24 cellular contexts compared by ENCODE assay signal in the genomic region with DNA sequence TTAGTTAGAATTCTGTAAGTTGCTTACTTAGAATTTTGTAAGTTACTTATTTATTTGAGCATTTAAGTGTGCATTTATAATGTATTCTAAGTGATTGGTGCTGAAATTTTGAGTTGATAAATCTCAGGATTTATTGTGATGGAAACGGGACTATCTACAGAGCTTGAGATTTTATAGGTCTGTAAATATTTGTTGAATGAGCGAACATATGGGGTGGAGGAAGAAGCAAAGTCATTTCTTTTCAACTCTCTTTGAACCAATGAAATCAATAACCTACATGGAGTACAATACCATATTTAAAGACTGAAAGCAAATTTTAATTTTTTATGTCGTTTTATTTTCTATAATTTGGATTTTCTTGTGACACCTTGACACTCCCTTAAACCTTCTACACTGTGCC.
DNase-seq lines count a peak whose midpoint lies in the region; ATAC-seq and FAIRE-seq lines count a peak whose summit lies in the region.
"Had no signal": no experiment of that assay in that cellular context is flagged by ENCODE, and none has a peak within 500 bp of the region (broad histone marks: within the 10 kb centered on the region; RNA-seq: fewer than 3 reads in every experiment).

No MANE protein-coding gene starts in this region.

- no peaks in the 10 kb centered on the region for H3K9me3 Mint-ChIP-seq in activated T-cell treated with anti-CD3 and anti-CD28 coated beads, Interleukin-2, amount 50 U/mL, for 4 hours
- H3K9me3 Mint-ChIP-seq: CD4-positive, alpha-beta T cell; CD8-positive, alpha-beta memory T cell had no signal

- peak; percentile 27 for DNase-seq in DMS153 (lab: John Stamatoyannopoulos, UW)
- no peak for DNase-seq in DMS153 treated with DMSO at 0.1 percent for 48 hours (lab: John Stamatoyannopoulos, UW; ENCODE audit: unreplicated experiment)
- DNase-seq in HT-29 (ENCODE audit: low spot score): peak; percentile 67
- DNase-seq in NCI-H69 (lab: John Stamatoyannopoulos, UW): peak; percentile 89
- no peak for DNase-seq in activated T-cell treated with anti-CD3 and anti-CD28 coated beads, Interleukin-2, amount 50 U/mL, for 4 hours
- DNase-seq: 8988T; ACHN; AML-193; BE2C; Calu3; CD4-positive, alpha-beta T cell; CD8-positive, alpha-beta memory T cell; COR-L47; DMS79 treated with DMSO at 0.1 percent for 48 hours; GF-D8; GOT3; HFFc6 had no signal

- peaks cover 8% of the 10 kb centered on the region for H3K27me3 Mint-ChIP-seq in activated T-cell treated with anti-CD3 and anti-CD28 coated beads, Interleukin-2, amount 50 U/mL, for 4 hours (ENCODE audit: low read depth)

- no peak overlapping the region for H3K4me3 Mint-ChIP-seq in activated T-cell treated with anti-CD3 and anti-CD28 coated beads, Interleukin-2, amount 50 U/mL, for 4 hours
- H3K4me3 Mint-ChIP-seq: CD14-positive monocyte; CD4-positive, alpha-beta T cell; CD8-positive, alpha-beta memory T cell; HFFc6 had no signal

- peak; percentile 49 for FAIRE-seq in islet of Langerhans (lab: Jason Lieb, UNC)
- FAIRE-seq: A549, GM12891, GM18507, H54 had no signal

- H3K36me3 Mint-ChIP-seq in activated T-cell treated with anti-CD3 and anti-CD28 coated beads, Interleukin-2, amount 50 U/mL, for 4 hours (ENCODE audit: insufficient read depth): no peaks in the 10 kb centered on the region
- H3K36me3 Mint-ChIP-seq: CD14-positive monocyte; CD8-positive, alpha-beta memory T cell had no signal

- no peak for ATAC-seq in HG02642 (IDR thresholded peaks at IDR 0.05; ENCODE audit: poor library complexity, unreplicated experiment)
- ATAC-seq in activated T-cell treated with anti-CD3 and anti-CD28 coated beads, Interleukin-2, amount 50 U/mL, for 4 hours: no peak
- ATAC-seq: A549 had no signal

- no peaks in the 10 kb centered on the region for H3K4me1 Mint-ChIP-seq in activated T-cell treated with anti-CD3 and anti-CD28 coated beads, Interleukin-2, amount 50 U/mL, for 4 hours (ENCODE audit: low read depth)
- H3K4me1 Mint-ChIP-seq: CD14-positive monocyte; CD8-positive, alpha-beta memory T cell had no signal

Comparison
In these comparisons a context has a peak if more than half of its experiments do, and no peak if none do; other contexts are left out.
1. DNase-seq: peak in DMS153 (single experiment), HT-29 (single experiment) and NCI-H69 (single experiment); none in DMS153 treated with DMSO at 0.1 percent for 48 hours (single experiment) and activated T-cell treated with anti-CD3 and anti-CD28 coated beads, Interleukin-2, amount 50 U/mL, for 4 hours (single experiment).